In the genomic region with DNA sequence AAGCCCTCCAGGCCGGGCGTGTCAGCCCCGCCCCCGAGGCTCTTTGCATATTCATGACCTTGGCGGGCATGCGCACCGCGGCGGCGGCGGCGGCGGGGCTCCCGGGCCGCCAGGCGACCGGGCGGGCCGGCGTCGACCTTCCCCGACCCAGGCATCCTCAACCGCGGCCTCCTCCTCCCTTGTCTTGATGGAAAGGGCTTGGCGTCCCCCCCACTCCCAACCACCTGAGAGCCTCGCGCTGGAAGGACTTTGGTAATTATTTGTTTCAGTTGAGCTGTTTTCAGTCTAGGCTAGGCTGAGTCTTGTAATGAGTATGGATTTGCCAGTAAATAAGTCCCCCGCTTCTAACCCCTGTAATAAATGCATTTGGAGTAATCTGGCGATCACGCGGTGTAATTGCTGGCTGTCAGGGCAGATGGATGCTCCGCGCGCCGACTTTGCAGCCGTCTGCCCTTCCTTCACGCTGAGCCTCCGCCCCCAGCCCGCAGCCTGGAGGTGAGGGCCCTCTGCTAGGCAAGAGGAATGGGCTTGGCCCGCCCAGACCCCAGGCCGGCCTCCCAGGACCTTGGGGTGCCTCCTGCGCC, we compare ENCODE assay signal across 8 cellular contexts. TPM values are rescaled to one million over a fixed set of nuclear protein-coding genes. Genes with fewer than 3 reads are reported as not detected.
DNase-seq lines count a peak whose midpoint lies in the region; ATAC-seq, FAIRE-seq and TF ChIP-seq lines count a peak whose summit lies in the region.

No MANE protein-coding gene starts in this region.

- SMC1A ChIA-PET in GM12878 (lab: Charles Lee; ENCODE audit: uncharacterized antibody, unreplicated experiment), result no interaction called here

- no peak for TF ChIP-seq RAD21 in GM12878 (IDR thresholded peaks at IDR 0.05; ENCODE audit: insufficient read depth, low read depth, low read length)

- intact Hi-C loops in GM12878 (cut with micrococcal nuclease; ENCODE audit: unreplicated experiment), result no loop called here

- no peak overlapping the region for H3K27ac ChIP-seq in GM12878 (ENCODE audit: control insufficient read depth, insufficient read depth)

- no peak for TF ChIP-seq EP300 in GM12878 (IDR thresholded peaks at IDR 0.05; ENCODE audit: borderline replicate concordance in 1 of 2, control insufficient read depth in 1 of 2, low read depth in 2 of 2, low read length in 2 of 2)

- TF ChIP-seq CTCF in GM12878 (IDR thresholded peaks at IDR 0.05 in 2 of 3, conservative IDR thresholded peaks at IDR 0.05 in 1 of 3; ENCODE audit: control insufficient read depth in 2 of 3, extremely low read depth in 1 of 3, insufficient read depth in 1 of 3, low read depth in 3 of 3, low read length in 3 of 3), result no peak

- H3K79me2 ChIP-seq in GM12878 (ENCODE audit: control insufficient read depth, insufficient read depth, low read length), result no peaks in the 10 kb centered on the region

- in situ Hi-C loops in GM12878 (cut with MboI), result no loop called here

- TF ChIP-seq POLR2A in GM12878 (IDR thresholded peaks at IDR 0.05; ENCODE audit: low read depth, low read length), result no peak

- POLR2A ChIA-PET in GM12878 (lab: Charles Lee), result interaction anchor here (0.7 kb wide), 1 partner anchor 461 kb away, joined by 3 read pairs; no protein-coding TSS in a partner anchor

- H3K9me3 ChIP-seq in GM12878 (replicated peaks; ENCODE audit: control insufficient read depth, insufficient read depth, low read length), result no peaks in the 10 kb centered on the region

- peak overlapping the region; percentile 59 for H2AFZ ChIP-seq in GM12878 (ENCODE audit: control insufficient read depth, low read depth, low read length)

- WGBS in GM12878 (ENCODE audit: insufficient coverage, insufficient replicate concordance, low lambda C conversion rate, missing lambda C conversion rate), result 13% methylated on average over 39 of the region's 42 CpGs

- H3K36me3 ChIP-seq in H7 (replicated peaks; ENCODE audit: control insufficient read depth, insufficient read depth, low read length) (no peaks in the 10 kb centered on the region), GM12878 (ENCODE audit: control insufficient read depth in 2 of 2, insufficient read depth in 2 of 2, low read length in 1 of 2) (no peaks in the 10 kb centered on the region)

- FAIRE-seq in GM12878 (lab: Jason Lieb, UNC), result no peak

- peaks cover 25% of the 10 kb centered on the region for H3K27me3 ChIP-seq in H7 (ENCODE audit: control insufficient read depth, insufficient read depth, low read length)
- H3K27me3 ChIP-seq in GM12878 (replicated peaks in 1 of 2; ENCODE audit: control insufficient read depth in 2 of 2, insufficient read depth in 2 of 2, low read length in 1 of 2), result peaks cover 0 to 8% of the 10 kb centered on the region in 2 experiments

- no TSS peak for BruUV-seq in GM12878 (replicated peaks; lab: Mats Ljungman, UMichigan)

- DNase-seq in AG08396 (ENCODE audit: low spot score) (peak; percentile 93), H7 (peak; percentile 99), T-helper 2 cell (peak; percentile 24 to 51 (median 28)), GM12878 (ENCODE audit: low read depth, low spot score) (no peak), kidney tubule cell (ENCODE audit: low spot score) (peak; percentile 35)
- DNase-seq in stimulated activated CD4-positive, alpha-beta T cell treated with anti-CD3 and anti-CD28 coated beads, Interleukin-2, amount 100 ng/mL, for 4 hours (ENCODE audit: low read depth), result peak; percentile 26

- RAD21 ChIA-PET in GM12878 (lab: Charles Lee; ENCODE audit: unreplicated experiment), result no interaction called here

- H3K4me3 ChIP-seq in H7 (ENCODE audit: insufficient read depth, low read depth, low read length) (peak overlapping the region; percentile 33), GM12878 (peak overlapping the region; percentile 53)

- CTCF ChIA-PET in GM12878 (lab: Yijun Ruan, JAX), result no interaction called here

- peaks cover 3% of the 10 kb centered on the region; the same call in 1 of the 2 replicates for H3K4me1 ChIP-seq in GM12878 (ENCODE audit: control insufficient read depth, insufficient read depth, low read length)

- ATAC-seq in GM12878, result peak; percentile 80
- no peak for ATAC-seq in GM18498 (IDR thresholded peaks at IDR 0.05; ENCODE audit: unreplicated experiment)
- no peak for ATAC-seq in HG02852 (IDR thresholded peaks at IDR 0.05; ENCODE audit: unreplicated experiment)

- 0 out of 2 replicates have a peak, but pooled peaks cover 3% of the 10 kb centered on the region for H4K20me1 ChIP-seq in GM12878 (ENCODE audit: control insufficient read depth, insufficient read depth)

- peak overlapping the region; percentile 66 for H3K4me2 ChIP-seq in GM12878 (ENCODE audit: control insufficient read depth, insufficient read depth)

- H3K9ac ChIP-seq in GM12878 (ENCODE audit: control insufficient read depth, insufficient read depth, low read length), result no peak overlapping the region

TF ChIP-seq in GM12878, 131 proteins besides CTCF, POLR2A, EP300 and RAD21:
- TF ChIP-seq POU2F2 (IDR thresholded peaks at IDR 0.05; ENCODE audit: borderline replicate concordance, low read depth, low read length) (peak; percentile 100), KLF5 (IDR thresholded peaks at IDR 0.05; ENCODE audit: partially characterized antibody) (no peak), ELK1 (IDR thresholded peaks at IDR 0.05; ENCODE audit: low read depth, low read length) (no peak), NKRF (conservative IDR thresholded peaks at IDR 0.05) (0 out of 2 replicates have a peak, but pooled peaks have one; percentile 28), PML (IDR thresholded peaks at IDR 0.05; ENCODE audit: low read length) (no peak), ZNF622 (IDR thresholded peaks at IDR 0.05) (no peak), CBX3 (IDR thresholded peaks at IDR 0.05; ENCODE audit: borderline replicate concordance, low read depth) (no peak), NFIC (IDR thresholded peaks at IDR 0.05; ENCODE audit: low read depth, low read length) (no peak), CREM (IDR thresholded peaks at IDR 0.05; ENCODE audit: low read depth) (no peak)

RNA-seq across cellular contexts. Expression of gene FLRT1, which starts 25.2 kb away (rescaled TPM):
- total RNA-seq in H7 (2014; rRNA removed; shearing (Covaris generic)), result 0.94 and 1.7 TPM in 2 replicates
- not detected in 2 replicates for total RNA-seq in GM12878 (2013; cell fraction: nucleolus; rRNA removed)
- total RNA-seq in GM12878 (2014; rRNA removed) (not detected in 2 replicates), GM12878 (2014; rRNA removed; fragmentation: Illumina TruSeq; extraction: Trizol) (not detected in 2 replicates), GM12878 (2021) (not detected in 2 replicates)
- not detected for polyA plus RNA-seq in GM12878 (2011; ENCODE audit: low read depth)
- polyA plus RNA-seq in GM12878 (2011; rRNA removed) (not detected in 2 replicates), GM12878 (2014; fragmentation: Illumina TruSeq; extraction: Trizol) (not detected in 2 replicates), GM12878 (2014; fragmentation: Nextera tagmentation; extraction: Ambion mirVana) (not detected), GM12878 (2014; rRNA removed) (not detected in 2 replicates), GM12878 (2016; fragmentation: Nextera tagmentation; extraction: Ambion mirVana) (under 1 TPM; 0.10 to 0.12 TPM)
- polyA plus RNA-seq in GM12878 (2011; cell fraction: cytosol; rRNA removed), result not detected in 2 replicates
- polyA plus RNA-seq in GM12878 (2011; cell fraction: nucleus; rRNA removed), result not detected in 2 replicates
- 0.08 and 0.09 TPM in 2 replicates for polyA plus RNA-seq in GM12878 (2012)
- polyA minus RNA-seq in GM12878 (2011; rRNA and poly(A)+ RNA removed), result not detected in 2 replicates
- not detected in 2 replicates for polyA minus RNA-seq in GM12878 (2011; cell fraction: cytosol; rRNA and poly(A)+ RNA removed)
- polyA minus RNA-seq in GM12878 (2011; cell fraction: nucleus; rRNA and poly(A)+ RNA removed), result not detected in 2 replicates
